ENCODE assay signal across 28 cellular contexts in the genomic region with DNA sequence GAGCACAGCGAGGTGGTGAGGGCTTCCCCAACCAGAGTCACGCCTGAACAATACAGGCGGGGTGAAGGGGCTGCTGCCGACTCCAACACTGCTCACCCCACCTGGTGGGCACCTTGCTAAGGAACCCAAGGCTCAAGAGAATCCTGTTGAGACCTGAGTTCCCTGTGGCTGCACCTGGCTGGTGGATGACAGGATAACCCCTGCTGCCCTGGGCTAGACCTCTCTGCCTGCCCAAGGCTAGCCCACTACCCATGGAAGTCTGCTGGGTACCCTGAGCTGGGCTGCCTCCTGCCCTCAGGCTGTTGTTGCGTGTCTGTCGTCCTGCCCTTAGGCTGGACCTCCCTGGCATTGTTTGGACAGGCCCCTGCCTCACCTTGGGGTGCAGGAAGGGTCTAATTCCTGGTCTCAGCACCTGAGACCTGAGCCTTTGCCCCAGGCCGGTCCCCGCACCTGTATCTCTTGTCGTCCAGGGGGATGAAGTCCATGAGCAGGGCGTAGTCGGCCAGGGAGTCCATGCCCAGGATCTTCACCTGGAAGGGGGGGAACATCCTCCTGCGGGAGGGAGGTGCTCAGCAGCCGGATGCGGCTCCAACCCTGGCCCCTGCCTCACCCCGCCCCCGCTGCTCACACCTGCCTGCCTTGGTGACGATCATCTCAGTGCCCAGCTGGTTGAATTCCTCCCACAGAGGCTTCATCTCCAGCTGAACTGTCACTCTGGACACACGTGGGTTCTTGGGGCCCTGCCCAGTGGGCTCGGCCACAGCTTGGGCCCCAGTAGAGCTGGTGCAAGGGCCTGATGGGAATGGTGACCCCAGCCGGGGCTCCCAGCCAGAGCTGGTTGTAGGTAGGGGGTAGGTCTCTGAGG. TPM values are rescaled to one million over a fixed set of nuclear protein-coding genes. Genes with fewer than 3 reads are reported as not detected.
A peak's percentile ranks its signal among the peaks of the same experiment; 100 is the strongest.
DNase-seq lines count a peak whose midpoint lies in the region; ATAC-seq and TF ChIP-seq lines count a peak whose summit lies in the region.
"Had no signal": no experiment of that assay in that cellular context is flagged by ENCODE, and none has a peak within 500 bp of the region (broad histone marks: within the 10 kb centered on the region; RNA-seq: fewer than 3 reads in every experiment).

No MANE protein-coding gene starts in this region.

- TF ChIP-seq CTCF in upper lobe of right lung (IDR thresholded peaks at IDR 0.05), result no peak

- no peak overlapping the region for H3K27ac ChIP-seq in upper lobe of right lung
- H3K27ac ChIP-seq: BLaER1 treated with 17β-estradiol and CSF1 and Interleukin-3, amounts not matched to agents 10 nM and 100 nM; dorsolateral prefrontal cortex; foreskin keratinocyte; SK-N-MC had no signal

- peaks cover 6% of the 10 kb centered on the region for H3K4me1 ChIP-seq in upper lobe of right lung
- H3K4me1 ChIP-seq: foreskin keratinocyte had no signal

- ATAC-seq in left cardiac atrium, result no peak
- ATAC-seq in Right ventricle myocardium inferior, result no peak
- no peak for ATAC-seq in upper lobe of right lung
- ATAC-seq in HG03520 (IDR thresholded peaks at IDR 0.05; ENCODE audit: unreplicated experiment), result no peak
- ATAC-seq: foreskin keratinocyte; GM23338; natural killer cell treated with Interleukin-12 subunit alpha and Interleukin-12 subunit beta and Interleukin-15 and Interleukin-18, amount 100 ng/mL, for 72 hours; stimulated activated naive B cell treated with anti-CD40 and anti-IgM and Interleukin-4, amounts not matched to agents 10 μg/mL and 1 μg/mL and 100 μg/mL, for 72 hours had no signal

- no peaks in the 10 kb centered on the region for H3K9me3 ChIP-seq in upper lobe of right lung
- H3K9me3 ChIP-seq: BLaER1 treated with 17β-estradiol and CSF1 and Interleukin-3, amounts not matched to agents 10 nM and 100 nM had no signal

- no peaks in the 10 kb centered on the region for H3K36me3 ChIP-seq in upper lobe of right lung
- H3K36me3 ChIP-seq: BLaER1 treated with 17β-estradiol and CSF1 and Interleukin-3, amounts not matched to agents 10 nM and 100 nM had no signal

- peaks cover 3% of the 10 kb centered on the region for H3K27me3 ChIP-seq in upper lobe of right lung
- H3K27me3 ChIP-seq: BLaER1 treated with 17β-estradiol and CSF1 and Interleukin-3, amounts not matched to agents 10 nM and 100 nM; dorsolateral prefrontal cortex had no signal

- DNase-seq in left cardiac atrium, result peak; percentile 12
- no peak for DNase-seq in Right ventricle myocardium inferior (ENCODE audit: missing footprints)
- DNase-seq in RPMI8226, result peak; percentile 72
- peak; percentile 4 for DNase-seq in iPS-NIHi7 (ENCODE audit: extremely low spot score)
- peak; percentile 57 for DNase-seq in upper lobe of right lung
- no peak for DNase-seq in hippocampal formation (lab: John Stamatoyannopoulos, UW)
- no peak for DNase-seq in NCI-H1092 (lab: John Stamatoyannopoulos, UW)
- DNase-seq: activated CD4-positive, alpha-beta memory T cell treated with anti-CD3 and anti-CD28 coated beads for 36 hours; activated CD4-positive, CD25-positive, alpha-beta regulatory T cell; activated naive CD4-positive, alpha-beta T cell treated with Interleukin-2 at 50 U/mL for 16 hours; activated T-cell treated with anti-CD3 and anti-CD28 coated beads for 4 hours; anterior cingulate cortex; foreskin keratinocyte; kidney glomerular epithelial cell; NCI-H1105 treated with DMSO at 0.1 percent for 48 hours; NCI-H2171 treated with DMSO at 0.1 percent for 48 hours; NCI-H82; stimulated activated CD4-positive, alpha-beta T cell treated with anti-CD3 and anti-CD28 coated beads, Interleukin-1b, Interleukin-23, amount 100 ng/mL, for 48 hours; stimulated activated naive B cell treated with anti-CD40 and anti-IgM and Interleukin-4, amounts not matched to agents 10 μg/mL and 1 μg/mL and 100 μg/mL, for 72 hours had no signal

- intact Hi-C loops in left cardiac atrium (cut with DNase I), result no loop called here
- intact Hi-C loops in Right ventricle myocardium inferior (cut with DNase I), result no loop called here
- intact Hi-C loops in upper lobe of right lung (cut with DNase I), result loop anchor here (5.0 kb wide), 1 partner anchor 48 kb away; no protein-coding TSS in a partner anchor

- H3K4me3 ChIP-seq in upper lobe of right lung, result no peak overlapping the region
- H3K4me3 ChIP-seq: BLaER1 treated with 17β-estradiol and CSF1 and Interleukin-3, amounts not matched to agents 10 nM and 100 nM; dorsolateral prefrontal cortex; GM23338; SK-N-MC had no signal

RNA-seq across cellular contexts. Expression of a gene that starts 4.9 kb away (rescaled TPM):
- total RNA-seq in left cardiac atrium (10 to 100 TPM; 60.1 to 61.7 TPM), Right ventricle myocardium inferior (104 TPM), upper lobe of right lung (12.2 TPM)

RNA-seq across cellular contexts. Expression of a gene that starts 5.0 kb away (rescaled TPM):
- not detected for total RNA-seq in left cardiac atrium
- 0.41 TPM for total RNA-seq in Right ventricle myocardium inferior
- total RNA-seq in upper lobe of right lung, result not detected
- total RNA-seq: activated CD4-positive, alpha-beta memory T cell treated with anti-CD3 and anti-CD28 coated beads for 36 hours; cardiac septum; epithelial cell of proximal tubule; foreskin keratinocyte; mesenteric fat pad; natural killer cell treated with Interleukin-12 subunit alpha and Interleukin-12 subunit beta and Interleukin-15 and Interleukin-18, amount 100 ng/mL, for 72 hours had no signal

RNA-seq across cellular contexts. Expression of a gene that starts 15.9 kb away (rescaled TPM):
- total RNA-seq in left cardiac atrium (not detected), Right ventricle myocardium inferior (not detected), upper lobe of right lung (0.32 TPM)
- total RNA-seq: cardiac septum; epithelial cell of proximal tubule; foreskin keratinocyte; mesenteric fat pad; natural killer cell treated with Interleukin-12 subunit alpha and Interleukin-12 subunit beta and Interleukin-15 and Interleukin-18, amount 100 ng/mL, for 72 hours had no signal

RNA-seq across cellular contexts. Expression of a gene that starts 27.9 kb away (rescaled TPM):
- total RNA-seq in left cardiac atrium (100 to 1,000 TPM; 422 to 434 TPM), Right ventricle myocardium inferior (724 TPM), upper lobe of right lung (141 TPM)

RNA-seq across cellular contexts. Expression of a gene that starts 39.8 kb away (rescaled TPM):
- not detected for total RNA-seq in left cardiac atrium
- total RNA-seq in Right ventricle myocardium inferior, result not detected
- total RNA-seq in upper lobe of right lung, result 1.3 TPM
- total RNA-seq: activated CD4-positive, alpha-beta memory T cell treated with anti-CD3 and anti-CD28 coated beads for 36 hours; cardiac septum; dorsolateral prefrontal cortex; epithelial cell of proximal tubule; GM23338; mesenteric fat pad; natural killer cell treated with Interleukin-12 subunit alpha and Interleukin-12 subunit beta and Interleukin-15 and Interleukin-18, amount 100 ng/mL, for 72 hours had no signal

Comparison
In these comparisons a context has a peak if more than half of its experiments do, and no peak if none do; other contexts are left out.
1. DNase-seq: peak in left cardiac atrium (single experiment), RPMI8226 (single experiment), iPS-NIHi7 (single experiment) and upper lobe of right lung (single experiment); none in Right ventricle myocardium inferior (single experiment), hippocampal formation (0 of 2) and NCI-H1092 (single experiment).